Comparison of ENCODE assay signal across 1 cellular context in genomic region chr18:79958981-79959380, GRCh38.
TF ChIP-seq lines count a peak whose summit lies in the region.

No MANE protein-coding gene starts in this region.

TF ChIP-seq in HepG2, 621 proteins besides CTCF, POLR2A, EP300 and RAD21:
- TF ChIP-seq MIER3 (CRISPR knock-in tag; IDR thresholded peaks at IDR 0.05; ENCODE audit: borderline replicate concordance) (no peak), ZNF121 (CRISPR knock-in tag; IDR thresholded peaks at IDR 0.05) (peak; percentile 62), PRDM15 (CRISPR knock-in tag; IDR thresholded peaks at IDR 0.05) (no peak)
